Comparison of ENCODE assay signal across 11 cellular contexts in the genomic region with DNA sequence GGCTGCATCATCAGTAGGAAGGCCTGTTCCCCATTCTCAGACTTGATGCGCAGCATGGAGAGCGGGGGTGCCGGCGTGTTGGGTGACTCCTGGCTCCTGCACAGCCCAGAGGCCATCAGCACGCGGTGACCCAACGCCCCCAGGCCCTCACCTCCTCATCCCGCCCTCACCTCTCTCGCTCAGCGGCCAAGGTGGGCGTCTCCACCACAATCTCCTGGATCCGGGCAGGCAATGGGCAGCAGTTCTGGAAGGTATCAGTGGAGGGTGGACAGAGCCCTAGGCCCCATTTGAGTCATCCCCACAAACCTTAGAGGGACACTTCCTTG. TPM values are rescaled to one million over a fixed set of nuclear protein-coding genes. Genes with fewer than 3 reads are reported as not detected.
DNase-seq lines count a peak whose midpoint lies in the region; ATAC-seq and TF ChIP-seq lines count a peak whose summit lies in the region.
"Had no signal": no experiment of that assay in that cellular context is flagged by ENCODE, and none has a peak within 500 bp of the region (broad histone marks: within the 10 kb centered on the region; RNA-seq: fewer than 3 reads in every experiment).

No MANE protein-coding gene starts in this region.

- no peaks in the 10 kb centered on the region for H3K27me3 ChIP-seq in hepatocyte

- peaks cover 42% of the 10 kb centered on the region for H3K4me1 ChIP-seq in hepatocyte (ENCODE audit: insufficient read depth)

- CTCF ChIA-PET in activated naive CD4-positive, alpha-beta T cell treated with anti-CD3 and anti-CD28 coated beads, Interleukin-2, amount 10 ng/mL, durations not matched to agents 7 days and 5 days (lab: Charles Lee), result interaction anchor here (18.0 kb wide), 1 partner anchor 40 kb away, joined by 632 read pairs; a partner anchor contains a TSS
- CTCF ChIA-PET in activated CD8-positive, alpha-beta T cell treated with anti-CD3 and anti-CD28 coated beads for 36 hours (lab: Charles Lee), result interaction anchor here (1.0 kb wide), 1 partner anchor 108 kb away, joined by 3 read pairs; no protein-coding TSS in a partner anchor

- H3K9me3 Mint-ChIP-seq in activated naive CD4-positive, alpha-beta T cell treated with anti-CD3 and anti-CD28 coated beads, Interleukin-2, amount 10 ng/mL, durations not matched to agents 7 days and 5 days, result no peaks in the 10 kb centered on the region
- H3K9me3 Mint-ChIP-seq in activated CD8-positive, alpha-beta T cell treated with anti-CD3 and anti-CD28 coated beads for 36 hours, result no peaks in the 10 kb centered on the region
- H3K9me3 Mint-ChIP-seq in stimulated activated naive CD8-positive, alpha-beta T cell treated with anti-CD3 and anti-CD28 coated beads, Interleukin-15, amount 100 ng/mL, for 72 hours, result no peaks in the 10 kb centered on the region

- no peaks in the 10 kb centered on the region for H4K20me1 ChIP-seq in hepatocyte (ENCODE audit: insufficient read depth, poor library complexity, severe bottlenecking)

- no peaks in the 10 kb centered on the region for H3K9me3 ChIP-seq in hepatocyte (ENCODE audit: low read depth)

- no peak overlapping the region for H2AFZ ChIP-seq in hepatocyte

- POLR2A ChIA-PET in activated CD8-positive, alpha-beta T cell treated with anti-CD3 and anti-CD28 coated beads for 36 hours (lab: Charles Lee), result interaction anchor here (1.2 to 19.5 kb wide), 3 partner anchors 17 to 35 kb away, joined by 3 to 284 read pairs (median 21); a partner anchor contains a TSS

- intact Hi-C loops in activated CD8-positive, alpha-beta T cell treated with anti-CD3 and anti-CD28 coated beads for 36 hours (cut with micrococcal nuclease), result no loop called here

- peaks cover 90% of the 10 kb centered on the region for H3K4me1 Mint-ChIP-seq in activated naive CD4-positive, alpha-beta T cell treated with anti-CD3 and anti-CD28 coated beads, Interleukin-2, amount 10 ng/mL, durations not matched to agents 7 days and 5 days
- peaks cover 82% of the 10 kb centered on the region for H3K4me1 Mint-ChIP-seq in activated CD8-positive, alpha-beta T cell treated with anti-CD3 and anti-CD28 coated beads for 36 hours (ENCODE audit: low read depth)
- H3K4me1 Mint-ChIP-seq in stimulated activated naive CD8-positive, alpha-beta T cell treated with anti-CD3 and anti-CD28 coated beads, Interleukin-15, amount 100 ng/mL, for 72 hours, result peaks cover 93% of the 10 kb centered on the region

- peaks cover 19% of the 10 kb centered on the region for H3K79me2 ChIP-seq in hepatocyte

- H3K9me2 ChIP-seq in hepatocyte (replicated peaks; ENCODE audit: insufficient read depth), result no peaks in the 10 kb centered on the region

- H3K27ac ChIP-seq in hepatocyte, result peak overlapping the region; percentile 94

- H3K36me3 Mint-ChIP-seq in activated naive CD4-positive, alpha-beta T cell treated with anti-CD3 and anti-CD28 coated beads, Interleukin-2, amount 10 ng/mL, durations not matched to agents 7 days and 5 days, result peaks cover 57% of the 10 kb centered on the region
- peaks cover 76% of the 10 kb centered on the region for H3K36me3 Mint-ChIP-seq in activated CD8-positive, alpha-beta T cell treated with anti-CD3 and anti-CD28 coated beads for 36 hours (ENCODE audit: low read depth)

- H3K4me3 ChIP-seq in hepatocyte, result no peak overlapping the region

- 86% methylated on average over 11 of the region's 12 CpGs for WGBS in hepatocyte (ENCODE audit: low lambda C conversion rate, missing lambda C conversion rate)

- no peak for ATAC-seq in activated CD8-positive, alpha-beta T cell treated with anti-CD3 and anti-CD28 coated beads for 36 hours
- no peak for ATAC-seq in stimulated activated naive CD8-positive, alpha-beta T cell treated with anti-CD3 and anti-CD28 coated beads, Interleukin-15, amount 100 ng/mL, for 72 hours

- H3K27ac Mint-ChIP-seq in activated naive CD4-positive, alpha-beta T cell treated with anti-CD3 and anti-CD28 coated beads, Interleukin-2, amount 10 ng/mL, durations not matched to agents 7 days and 5 days, result peak overlapping the region; percentile 98
- peak overlapping the region; percentile 99 for H3K27ac Mint-ChIP-seq in activated CD8-positive, alpha-beta T cell treated with anti-CD3 and anti-CD28 coated beads for 36 hours
- H3K27ac Mint-ChIP-seq in stimulated activated naive CD8-positive, alpha-beta T cell treated with anti-CD3 and anti-CD28 coated beads, Interleukin-15, amount 100 ng/mL, for 72 hours, result peak overlapping the region in 1 of 2 donors; percentile 24

- TF ChIP-seq CTCF in activated CD8-positive, alpha-beta T cell treated with anti-CD3 and anti-CD28 coated beads for 36 hours (IDR thresholded peaks at IDR 0.05), result no peak
- no peak for TF ChIP-seq CTCF in hepatocyte (IDR thresholded peaks at IDR 0.05; ENCODE audit: poor library complexity)

- no peak for DNase-seq in activated naive CD4-positive, alpha-beta T cell treated with anti-CD3 and anti-CD28 coated beads, Interleukin-2, amount 10 ng/mL, durations not matched to agents 7 days and 5 days
- no peak for DNase-seq in activated naive CD4-positive, alpha-beta T cell treated with Interleukin-2 at 50 U/mL for 16 hours
- DNase-seq in activated CD8-positive, alpha-beta T cell treated with anti-CD3 and anti-CD28 coated beads for 36 hours, result peak; percentile 15
- DNase-seq in hepatocyte (ENCODE audit: low spot score) (no peak), germinal center (ENCODE audit: low spot score) (no peak), NCI-H2081 treated with DMSO at 0.1 percent for 48 hours (lab: John Stamatoyannopoulos, UW) (no peak)
- DNase-seq in stimulated activated naive CD8-positive, alpha-beta T cell treated with anti-CD3 and anti-CD28 coated beads, Interleukin-15, amount 100 ng/mL, for 72 hours, result no peak
- no peak for DNase-seq in activated CD4-positive, CD25-positive, alpha-beta regulatory T cell (lab: John Stamatoyannopoulos, UW)
- DNase-seq: NCI-H510A had no signal

- peak overlapping the region; percentile 93 for H3K4me2 ChIP-seq in hepatocyte

- H3K36me3 ChIP-seq in hepatocyte (replicated peaks; ENCODE audit: insufficient read depth, low read depth), result no peaks in the 10 kb centered on the region

- no peaks in the 10 kb centered on the region for H3K27me3 Mint-ChIP-seq in activated naive CD4-positive, alpha-beta T cell treated with anti-CD3 and anti-CD28 coated beads, Interleukin-2, amount 10 ng/mL, durations not matched to agents 7 days and 5 days
- H3K27me3 Mint-ChIP-seq in activated CD8-positive, alpha-beta T cell treated with anti-CD3 and anti-CD28 coated beads for 36 hours, result no peaks in the 10 kb centered on the region
- H3K27me3 Mint-ChIP-seq in stimulated activated naive CD8-positive, alpha-beta T cell treated with anti-CD3 and anti-CD28 coated beads, Interleukin-15, amount 100 ng/mL, for 72 hours, result no peaks in the 10 kb centered on the region

- peak overlapping the region; percentile 91 for H3K4me3 Mint-ChIP-seq in activated naive CD4-positive, alpha-beta T cell treated with anti-CD3 and anti-CD28 coated beads, Interleukin-2, amount 10 ng/mL, durations not matched to agents 7 days and 5 days
- peak overlapping the region; percentile 88 for H3K4me3 Mint-ChIP-seq in activated CD8-positive, alpha-beta T cell treated with anti-CD3 and anti-CD28 coated beads for 36 hours
- peak overlapping the region; percentile 4 to 75 for H3K4me3 Mint-ChIP-seq in stimulated activated naive CD8-positive, alpha-beta T cell treated with anti-CD3 and anti-CD28 coated beads, Interleukin-15, amount 100 ng/mL, for 72 hours

RNA-seq across cellular contexts. Expression of a gene that starts 2.8 kb away (rescaled TPM):
- total RNA-seq in activated CD8-positive, alpha-beta T cell treated with anti-CD3 and anti-CD28 coated beads for 36 hours, result 100 to 1,000 TPM; 309 to 316 TPM
- total RNA-seq in hepatocyte, result 35.9 and 36.6 TPM in 2 replicates
- polyA plus RNA-seq in hepatocyte, result 411 and 420 TPM in 2 replicates

RNA-seq across cellular contexts. Expression of a gene that starts 23.8 kb away (rescaled TPM):
- 10 to 100 TPM; 24.9 to 26.0 TPM for total RNA-seq in activated CD8-positive, alpha-beta T cell treated with anti-CD3 and anti-CD28 coated beads for 36 hours
- total RNA-seq in hepatocyte, result 3.1 and 6.9 TPM in 2 replicates
- polyA plus RNA-seq in hepatocyte, result 17.1 and 34.0 TPM in 2 replicates

RNA-seq across cellular contexts. Expression of a gene that starts 35.1 kb away (rescaled TPM):
- total RNA-seq in activated CD8-positive, alpha-beta T cell treated with anti-CD3 and anti-CD28 coated beads for 36 hours, result 100 to 1,000 TPM; 324 to 344 TPM
- total RNA-seq in hepatocyte, result 1.2 and 8.1 TPM in 2 replicates
- 3.9 and 12.9 TPM in 2 replicates for polyA plus RNA-seq in hepatocyte
- total RNA-seq: glomerular endothelial cell, SK-MEL-5 had no signal

RNA-seq across cellular contexts. Expression of a gene that starts 48.7 kb away (rescaled TPM):
- total RNA-seq in activated CD8-positive, alpha-beta T cell treated with anti-CD3 and anti-CD28 coated beads for 36 hours, result 10 to 100 TPM; 32.8 to 33.7 TPM
- total RNA-seq in hepatocyte, result 11.4 and 14.6 TPM in 2 replicates
- 12.4 and 15.3 TPM in 2 replicates for polyA plus RNA-seq in hepatocyte

Comparison
In these comparisons a context has a peak if more than half of its experiments do, and no peak if none do; other contexts are left out.
1. H3K4me3 Mint-ChIP-seq: peak in every context shown above with its lines; median percentile 91 in activated naive CD4-positive, alpha-beta T cell treated with anti-CD3 and anti-CD28 coated beads, Interleukin-2, amount 10 ng/mL, durations not matched to agents 7 days and 5 days; 88 in activated CD8-positive, alpha-beta T cell treated with anti-CD3 and anti-CD28 coated beads for 36 hours; 40 in stimulated activated naive CD8-positive, alpha-beta T cell treated with anti-CD3 and anti-CD28 coated beads, Interleukin-15, amount 100 ng/mL, for 72 hours.
2. RNA of a gene that starts 35.1 kb away (total RNA-seq): 324 to 344 TPM in activated CD8-positive, alpha-beta T cell treated with anti-CD3 and anti-CD28 coated beads for 36 hours; 1.2 to 8.1 TPM in hepatocyte; every median in the first group is over 10 times any median in the second.